In the genomic region with DNA sequence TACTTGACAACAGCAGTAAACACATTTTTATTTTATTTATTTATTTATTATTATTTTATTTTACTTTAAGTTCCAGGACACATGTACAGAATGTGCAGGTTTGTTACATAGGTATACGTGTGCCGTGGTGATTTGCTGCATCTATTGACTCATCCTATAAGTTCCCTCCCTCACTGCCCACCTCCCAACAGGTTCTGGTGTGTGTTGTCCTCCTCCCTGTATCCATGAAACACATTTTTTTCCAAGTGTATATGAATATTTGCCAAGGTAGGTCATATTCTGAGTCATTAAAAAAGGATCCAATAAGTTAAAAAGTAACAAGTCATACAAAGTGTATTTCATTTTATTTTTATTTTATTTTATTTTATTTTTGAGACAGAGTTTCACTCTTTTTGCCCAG, we compare ENCODE assay signal across 18 cellular contexts.
DNase-seq lines count a peak whose midpoint lies in the region; ATAC-seq, FAIRE-seq and TF ChIP-seq lines count a peak whose summit lies in the region.
"Had no signal": no experiment of that assay in that cellular context is flagged by ENCODE, and none has a peak within 500 bp of the region (broad histone marks: within the 10 kb centered on the region; RNA-seq: fewer than 3 reads in every experiment).

No MANE protein-coding gene starts in this region.

- ATAC-seq in GM18498 (IDR thresholded peaks at IDR 0.05; ENCODE audit: unreplicated experiment) (no peak), HG03025 (IDR thresholded peaks at IDR 0.05; ENCODE audit: low FRiP score, unreplicated experiment) (no peak)
- ATAC-seq: A549, HepG2, Panc1 had no signal

- no peaks in the 10 kb centered on the region for H3K9me3 ChIP-seq in keratinocyte (ENCODE audit: control insufficient read depth, low read depth, low read length)
- no peaks in the 10 kb centered on the region for H3K9me3 ChIP-seq in effector memory CD4-positive, alpha-beta T cell (ENCODE audit: control insufficient read depth, low read length)
- H3K9me3 ChIP-seq: A549, Caco-2 had no signal

- no TSS peak for BruUV-seq in Calu3 (replicated peaks; lab: Mats Ljungman, UMichigan)

- dilution Hi-C loops in keratinocyte (cut with MboI; ENCODE audit: extremely low pct_ligation_motif_present, low sequenced_read_pairs), result no loop called here

- no peak overlapping the region for H2AFZ ChIP-seq in keratinocyte (ENCODE audit: control insufficient read depth, low read length)

- intact Hi-C loops in Calu3 (cut with micrococcal nuclease; ENCODE audit: unreplicated experiment), result no loop called here

- no peak overlapping the region for H3K4me2 ChIP-seq in keratinocyte (ENCODE audit: control insufficient read depth, extremely low read depth, insufficient read depth, low read depth, low read length)
- H3K4me2 ChIP-seq: A549 had no signal

- H3K27me3 Mint-ChIP-seq in Calu3 (ENCODE audit: unreplicated experiment), result no peaks in the 10 kb centered on the region

- no peaks in the 10 kb centered on the region for H3K79me2 ChIP-seq in keratinocyte (ENCODE audit: control insufficient read depth, insufficient read depth, low read length)

- H3K36me3 ChIP-seq in keratinocyte (ENCODE audit: control insufficient read depth in 2 of 2, extremely low read depth in 1 of 2, insufficient read depth in 2 of 2, low read length in 2 of 2), result no peaks in the 10 kb centered on the region
- H3K36me3 ChIP-seq in effector memory CD4-positive, alpha-beta T cell (ENCODE audit: control insufficient read depth, insufficient read depth, low read length), result no peaks in the 10 kb centered on the region

- FAIRE-seq in keratinocyte (lab: Jason Lieb, UNC), result no peak
- FAIRE-seq: A549, HepG2 had no signal

- peaks cover 4% of the 10 kb centered on the region for H3K4me1 ChIP-seq in keratinocyte (ENCODE audit: control insufficient read depth, extremely low read depth, insufficient read depth, low read length)
- no peaks in the 10 kb centered on the region for H3K4me1 ChIP-seq in effector memory CD4-positive, alpha-beta T cell (ENCODE audit: control insufficient read depth, insufficient read depth, low read length, poor library complexity, severe bottlenecking)

- TF ChIP-seq CTCF in Calu3 (IDR thresholded peaks at IDR 0.05; ENCODE audit: unreplicated experiment) (no peak), RWPE1 (conservative IDR thresholded peaks at IDR 0.05; ENCODE audit: low read depth) (no peak), keratinocyte (optimal IDR thresholded peaks at IDR 0.05 in 1 of 3, IDR thresholded peaks at IDR 0.05 in 1 of 3, conservative IDR thresholded peaks at IDR 0.05 in 1 of 3; ENCODE audit: extremely low read depth in 1 of 3, insufficient read depth in 2 of 3, low read length in 3 of 3) (no peak)

- peak overlapping the region; percentile 86 for H3K27ac Mint-ChIP-seq in Calu3 (ENCODE audit: unreplicated experiment)

- POLR2A ChIA-PET in RWPE1 (lab: Yijun Ruan, JAX; ENCODE audit: low non-redundant PET), result no interaction called here

- CTCF ChIA-PET in Calu3 (lab: Charles Lee), result no interaction called here
- CTCF ChIA-PET in RWPE1 (lab: Yijun Ruan, JAX), result no interaction called here

- H3K4me1 Mint-ChIP-seq in Calu3 (ENCODE audit: low read depth, unreplicated experiment), result peaks cover 57% of the 10 kb centered on the region

- DNase-seq in Calu3 (peak; percentile 71), HPDE6-E6E7 (ENCODE audit: extremely low spot score) (peak; percentile 13), RWPE1 (ENCODE audit: low spot score) (peak; percentile 4), keratinocyte (ENCODE audit: low read depth, low spot score) (peak; percentile 7), NCI-H345 (lab: John Stamatoyannopoulos, UW) (no peak)
- no peak for DNase-seq in effector memory CD4-positive, alpha-beta T cell
- DNase-seq: AML-193, Caco-2, GDM1, GOT3, NCI-H2107, NCI-H774, SW 1271 had no signal

- no peaks in the 10 kb centered on the region for H3K27me3 ChIP-seq in keratinocyte (ENCODE audit: control insufficient read depth, extremely low read depth, insufficient read depth, low read length)
- no peaks in the 10 kb centered on the region for H3K27me3 ChIP-seq in effector memory CD4-positive, alpha-beta T cell (replicated peaks; ENCODE audit: control insufficient read depth, insufficient read depth, low read length, poor library complexity, severe bottlenecking)

- no peak overlapping the region for H3K4me3 ChIP-seq in keratinocyte (ENCODE audit: control insufficient read depth in 2 of 3, extremely low read depth in 1 of 3, insufficient read depth in 2 of 3, low read depth in 1 of 3, low read length in 3 of 3)
- H3K4me3 ChIP-seq in effector memory CD4-positive, alpha-beta T cell (ENCODE audit: insufficient read depth, low read depth, low read length, poor library complexity, severe bottlenecking), result no peak overlapping the region
- H3K4me3 ChIP-seq: A549 had no signal

- no peaks in the 10 kb centered on the region for H3K9me1 ChIP-seq in keratinocyte (ENCODE audit: control insufficient read depth, extremely low read depth, insufficient read depth, low read length)

- H3K9ac ChIP-seq in keratinocyte (ENCODE audit: control insufficient read depth, extremely low read depth, insufficient read depth, low read length), result no peak overlapping the region

- H3K27ac ChIP-seq in RWPE1 (no peak overlapping the region), keratinocyte (ENCODE audit: control insufficient read depth, insufficient read depth, low read length) (no peak overlapping the region)
- no peak overlapping the region for H3K27ac ChIP-seq in effector memory CD4-positive, alpha-beta T cell (ENCODE audit: insufficient read depth, low read length, poor library complexity, severe bottlenecking)

- peaks cover 15% of the 10 kb centered on the region for H3K36me3 Mint-ChIP-seq in Calu3 (ENCODE audit: insufficient read depth, unreplicated experiment)

- no peaks in the 10 kb centered on the region for H4K20me1 ChIP-seq in keratinocyte (ENCODE audit: control insufficient read depth, extremely low read depth, insufficient read depth, low read length)

- H3K9me3 Mint-ChIP-seq in Calu3 (ENCODE audit: low read depth, unreplicated experiment), result no peaks in the 10 kb centered on the region

- H3K4me3 Mint-ChIP-seq in Calu3 (ENCODE audit: low read depth, unreplicated experiment), result no peak overlapping the region

Comparison
In these comparisons a context has a peak if more than half of its experiments do, and no peak if none do; other contexts are left out.
1. DNase-seq: peak in Calu3 (single experiment), HPDE6-E6E7 (single experiment), RWPE1 (single experiment) and keratinocyte (single experiment); none in effector memory CD4-positive, alpha-beta T cell (0 of 3) and NCI-H345 (single experiment).